2 cellular contexts compared by ENCODE assay signal in the genomic region with DNA sequence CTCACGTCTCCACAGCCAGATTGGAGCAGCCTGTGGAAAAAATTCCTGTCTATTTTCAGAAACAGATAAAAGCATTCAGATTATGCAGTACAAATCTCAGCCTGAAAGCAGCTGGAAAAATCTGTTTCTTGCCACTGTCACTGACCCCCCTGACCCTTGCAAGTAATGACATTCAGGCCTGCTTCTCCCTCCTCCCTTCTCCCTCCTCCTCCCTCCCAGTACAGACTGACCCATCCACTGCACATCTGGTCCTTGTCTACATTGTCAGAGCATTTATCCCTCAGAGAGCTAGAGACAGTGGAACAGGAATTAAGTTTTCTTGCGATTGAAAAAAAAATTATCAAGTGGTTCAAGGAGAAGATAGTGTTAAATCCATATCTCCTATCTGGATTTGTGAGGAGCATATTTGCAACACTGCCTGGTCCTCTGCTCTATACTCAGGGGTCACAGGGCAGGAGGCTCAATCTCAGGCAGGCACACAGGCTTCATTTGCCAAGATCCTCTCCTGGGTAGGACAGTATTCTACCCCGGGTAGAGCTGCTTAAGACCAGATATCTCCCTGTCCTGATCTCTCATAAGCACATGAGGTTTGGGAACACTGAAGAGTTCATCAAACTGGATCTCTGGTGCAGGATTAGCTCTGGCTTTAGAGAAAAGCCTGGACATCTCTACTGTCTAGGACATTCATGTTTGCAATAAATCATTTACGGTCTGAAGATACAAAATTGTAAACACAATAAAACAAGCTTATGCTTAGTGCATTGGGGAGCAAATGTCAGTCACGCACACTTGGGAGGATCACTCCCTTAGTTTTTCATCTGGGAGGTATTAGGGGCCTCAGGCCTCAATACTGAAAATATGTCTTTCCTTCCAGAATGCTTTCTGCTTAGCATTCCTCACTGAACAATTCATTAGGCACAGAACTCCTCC.
A peak's percentile ranks its signal among the peaks of the same experiment; 100 is the strongest.
TF ChIP-seq lines count a peak whose summit lies in the region.

No MANE protein-coding gene starts in this region.

TF ChIP-seq in liver, 16 proteins besides CTCF, POLR2A, EP300 and RAD21:
- TF ChIP-seq GABPA (IDR thresholded peaks at IDR 0.05 in 1 of 2, conservative IDR thresholded peaks at IDR 0.05 in 1 of 2), result no peak
- TF ChIP-seq HNF4A (conservative IDR thresholded peaks at IDR 0.05), result no peak
- no peak for TF ChIP-seq TAF1 (conservative IDR thresholded peaks at IDR 0.05)
- TF ChIP-seq SP1 (IDR thresholded peaks at IDR 0.05), result peak; percentile 63
- TF ChIP-seq, protein P1, sequence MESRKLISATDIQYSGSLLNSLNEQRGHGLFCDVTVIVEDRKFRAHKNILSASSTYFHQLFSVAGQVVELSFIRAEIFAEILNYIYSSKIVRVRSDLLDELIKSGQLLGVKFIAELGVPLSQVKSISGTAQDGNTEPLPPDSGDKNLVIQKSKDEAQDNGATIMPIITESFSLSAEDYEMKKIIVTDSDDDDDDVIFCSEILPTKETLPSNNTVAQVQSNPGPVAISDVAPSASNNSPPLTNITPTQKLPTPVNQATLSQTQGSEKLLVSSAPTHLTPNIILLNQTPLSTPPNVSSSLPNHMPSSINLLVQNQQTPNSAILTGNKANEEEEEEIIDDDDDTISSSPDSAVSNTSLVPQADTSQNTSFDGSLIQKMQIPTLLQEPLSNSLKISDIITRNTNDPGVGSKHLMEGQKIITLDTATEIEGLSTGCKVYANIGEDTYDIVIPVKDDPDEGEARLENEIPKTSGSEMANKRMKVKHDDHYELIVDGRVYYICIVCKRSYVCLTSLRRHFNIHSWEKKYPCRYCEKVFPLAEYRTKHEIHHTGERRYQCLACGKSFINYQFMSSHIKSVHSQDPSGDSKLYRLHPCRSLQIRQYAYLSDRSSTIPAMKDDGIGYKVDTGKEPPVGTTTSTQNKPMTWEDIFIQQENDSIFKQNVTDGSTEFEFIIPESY (IDR thresholded peaks at IDR 0.05), result no peak
- TF ChIP-seq, protein P2, sequence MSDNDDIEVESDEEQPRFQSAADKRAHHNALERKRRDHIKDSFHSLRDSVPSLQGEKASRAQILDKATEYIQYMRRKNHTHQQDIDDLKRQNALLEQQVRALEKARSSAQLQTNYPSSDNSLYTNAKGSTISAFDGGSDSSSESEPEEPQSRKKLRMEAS (IDR thresholded peaks at IDR 0.05), result no peak
- no peak for TF ChIP-seq JUND (IDR thresholded peaks at IDR 0.05)
- peak; percentile 99 for TF ChIP-seq NR2F2 (IDR thresholded peaks at IDR 0.05)
- TF ChIP-seq RXRA (IDR thresholded peaks at IDR 0.05), result peak in 1 of 2 donors; percentile 43
- no peak for TF ChIP-seq YY1 (IDR thresholded peaks at IDR 0.05)
- TF ChIP-seq, protein P3, sequence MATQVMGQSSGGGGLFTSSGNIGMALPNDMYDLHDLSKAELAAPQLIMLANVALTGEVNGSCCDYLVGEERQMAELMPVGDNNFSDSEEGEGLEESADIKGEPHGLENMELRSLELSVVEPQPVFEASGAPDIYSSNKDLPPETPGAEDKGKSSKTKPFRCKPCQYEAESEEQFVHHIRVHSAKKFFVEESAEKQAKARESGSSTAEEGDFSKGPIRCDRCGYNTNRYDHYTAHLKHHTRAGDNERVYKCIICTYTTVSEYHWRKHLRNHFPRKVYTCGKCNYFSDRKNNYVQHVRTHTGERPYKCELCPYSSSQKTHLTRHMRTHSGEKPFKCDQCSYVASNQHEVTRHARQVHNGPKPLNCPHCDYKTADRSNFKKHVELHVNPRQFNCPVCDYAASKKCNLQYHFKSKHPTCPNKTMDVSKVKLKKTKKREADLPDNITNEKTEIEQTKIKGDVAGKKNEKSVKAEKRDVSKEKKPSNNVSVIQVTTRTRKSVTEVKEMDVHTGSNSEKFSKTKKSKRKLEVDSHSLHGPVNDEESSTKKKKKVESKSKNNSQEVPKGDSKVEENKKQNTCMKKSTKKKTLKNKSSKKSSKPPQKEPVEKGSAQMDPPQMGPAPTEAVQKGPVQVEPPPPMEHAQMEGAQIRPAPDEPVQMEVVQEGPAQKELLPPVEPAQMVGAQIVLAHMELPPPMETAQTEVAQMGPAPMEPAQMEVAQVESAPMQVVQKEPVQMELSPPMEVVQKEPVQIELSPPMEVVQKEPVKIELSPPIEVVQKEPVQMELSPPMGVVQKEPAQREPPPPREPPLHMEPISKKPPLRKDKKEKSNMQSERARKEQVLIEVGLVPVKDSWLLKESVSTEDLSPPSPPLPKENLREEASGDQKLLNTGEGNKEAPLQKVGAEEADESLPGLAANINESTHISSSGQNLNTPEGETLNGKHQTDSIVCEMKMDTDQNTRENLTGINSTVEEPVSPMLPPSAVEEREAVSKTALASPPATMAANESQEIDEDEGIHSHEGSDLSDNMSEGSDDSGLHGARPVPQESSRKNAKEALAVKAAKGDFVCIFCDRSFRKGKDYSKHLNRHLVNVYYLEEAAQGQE (IDR thresholded peaks at IDR 0.05), result peak; percentile 11
- no peak for TF ChIP-seq EGR1 (IDR thresholded peaks at IDR 0.05; ENCODE audit: low read depth in 2 of 2)
- TF ChIP-seq FOXA1 (IDR thresholded peaks at IDR 0.05), result no peak
- TF ChIP-seq HNF4G (IDR thresholded peaks at IDR 0.05), result no peak
- TF ChIP-seq, protein P4, sequence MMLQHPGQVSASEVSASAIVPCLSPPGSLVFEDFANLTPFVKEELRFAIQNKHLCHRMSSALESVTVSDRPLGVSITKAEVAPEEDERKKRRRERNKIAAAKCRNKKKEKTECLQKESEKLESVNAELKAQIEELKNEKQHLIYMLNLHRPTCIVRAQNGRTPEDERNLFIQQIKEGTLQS (IDR thresholded peaks at IDR 0.05), result no peak

TF ChIP-seq in HepG2, 621 proteins besides CTCF, POLR2A, EP300 and RAD21:
- TF ChIP-seq CCDC6 (CRISPR knock-in tag; IDR thresholded peaks at IDR 0.05) (no peak), ZNF788 (CRISPR knock-in tag; IDR thresholded peaks at IDR 0.05; ENCODE audit: borderline replicate concordance) (no peak), ZNF512B (CRISPR knock-in tag; IDR thresholded peaks at IDR 0.05; ENCODE audit: borderline replicate concordance) (no peak), PLSCR1 (CRISPR knock-in tag; IDR thresholded peaks at IDR 0.05; ENCODE audit: borderline replicate concordance) (no peak), ZNF441 (CRISPR knock-in tag; IDR thresholded peaks at IDR 0.05; ENCODE audit: borderline replicate concordance) (no peak), ZNF646 (CRISPR knock-in tag; IDR thresholded peaks at IDR 0.05) (no peak)
- TF ChIP-seq, protein P5, sequence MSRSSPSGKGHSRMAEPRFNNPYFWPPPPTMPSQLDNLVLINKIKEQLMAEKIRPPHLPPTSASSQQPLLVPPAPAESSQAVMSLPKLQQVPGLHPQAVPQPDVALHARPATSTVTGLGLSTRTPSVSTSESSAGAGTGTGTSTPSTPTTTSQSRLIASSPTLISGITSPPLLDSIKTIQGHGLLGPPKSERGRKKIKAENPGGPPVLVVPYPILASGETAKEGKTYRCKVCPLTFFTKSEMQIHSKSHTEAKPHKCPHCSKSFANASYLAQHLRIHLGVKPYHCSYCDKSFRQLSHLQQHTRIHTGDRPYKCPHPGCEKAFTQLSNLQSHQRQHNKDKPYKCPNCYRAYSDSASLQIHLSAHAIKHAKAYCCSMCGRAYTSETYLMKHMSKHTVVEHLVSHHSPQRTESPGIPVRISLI (CRISPR knock-in tag; IDR thresholded peaks at IDR 0.05; ENCODE audit: borderline replicate concordance), result no peak
